Comparison of ENCODE assay signal across 12 cellular contexts in genomic region chr1:235651170-235651806, GRCh38. TPM values are rescaled to one million over a fixed set of nuclear protein-coding genes. Genes with fewer than 3 reads are reported as not detected.
A peak's percentile ranks its signal among the peaks of the same experiment; 100 is the strongest.
DNase-seq lines count a peak whose midpoint lies in the region; ATAC-seq and TF ChIP-seq lines count a peak whose summit lies in the region.
"Had no signal": no experiment of that assay in that cellular context is flagged by ENCODE, and none has a peak within 500 bp of the region (broad histone marks: within the 10 kb centered on the region; RNA-seq: fewer than 3 reads in every experiment).

No MANE protein-coding gene starts in this region.

- no peak overlapping the region for H2AK5ac ChIP-seq in IMR-90 (ENCODE audit: low read depth, low read length)

- H3K18ac ChIP-seq in IMR-90 (ENCODE audit: low read depth, low read length), result no peak overlapping the region

- no peaks in the 10 kb centered on the region for H3K36me3 Mint-ChIP-seq in endothelial cell (ENCODE audit: low read depth, unreplicated experiment)
- peaks cover 3% of the 10 kb centered on the region for H3K36me3 Mint-ChIP-seq in neural progenitor cell

- no peak overlapping the region for H3K56ac ChIP-seq in IMR-90 (ENCODE audit: extremely low read depth, insufficient read depth, low read length)

- H3K4ac ChIP-seq in IMR-90 (ENCODE audit: low read depth, low read length), result no peak overlapping the region

- TF ChIP-seq CTCF in IMR-90 (conservative IDR thresholded peaks at IDR 0.05; ENCODE audit: low read depth, low read length) (no peak), endothelial cell (IDR thresholded peaks at IDR 0.05; ENCODE audit: unreplicated experiment) (no peak), neural progenitor cell (IDR thresholded peaks at IDR 0.05) (no peak)

- no peak overlapping the region for H3K27ac ChIP-seq in IMR-90 (ENCODE audit: insufficient read depth, low read length)
- H3K27ac ChIP-seq in neural progenitor cell, result no peak overlapping the region
- H3K27ac ChIP-seq: 22Rv1 had no signal

- CTCF ChIA-PET in IMR-90 (lab: Yijun Ruan, JAX), result no interaction called here

- no peak overlapping the region; the same call in 1 of the 2 replicates for H3K4me2 ChIP-seq in IMR-90 (ENCODE audit: low read depth, low read length)
- H3K4me2 ChIP-seq in neural progenitor cell, result peak overlapping the region; percentile 94

- H4K20me1 ChIP-seq in IMR-90 (ENCODE audit: insufficient read depth, low read length), result 0 out of 2 replicates have a peak, but pooled peaks cover 3% of the 10 kb centered on the region
- peaks cover 28% of the 10 kb centered on the region for H4K20me1 ChIP-seq in neural progenitor cell (ENCODE audit: low read depth)

- no peak for TF ChIP-seq POLR2A in IMR-90 (IDR thresholded peaks at IDR 0.05; ENCODE audit: low read depth, low read length)

- peak overlapping the region; percentile 0; the same call in 1 of the 2 replicates for H3K23ac ChIP-seq in IMR-90 (ENCODE audit: low read depth, low read length)

- peak; percentile 29 for DNase-seq in NCI-H146 (lab: John Stamatoyannopoulos, UW)
- DNase-seq in NCI-H146 treated with DMSO at 0.1 percent for 48 hours (lab: John Stamatoyannopoulos, UW; ENCODE audit: unreplicated experiment), result no peak
- no peak for DNase-seq in IMR-90
- no peak for DNase-seq in endothelial cell (ENCODE audit: low spot score)
- no peak for DNase-seq in neural progenitor cell (ENCODE audit: low spot score)
- DNase-seq in NCI-H2081 treated with DMSO at 0.1 percent for 48 hours (lab: John Stamatoyannopoulos, UW), result no peak
- DNase-seq in NCI-H1930 (lab: John Stamatoyannopoulos, UW), result no peak
- DNase-seq: NCI-H446 treated with DMSO at 0.1 percent for 48 hours; stimulated activated naive CD4-positive, alpha-beta T cell treated with Interleukin-2 at 50 U/mL for 16 hours had no signal

- no peaks in the 10 kb centered on the region for H3K79me1 ChIP-seq in IMR-90 (ENCODE audit: low read depth in 1 of 2, low read length in 2 of 2)

- intact Hi-C loops in IMR-90 (cut with micrococcal nuclease), result no loop called here

- H3K4me3 Mint-ChIP-seq in endothelial cell (ENCODE audit: unreplicated experiment) (peak overlapping the region; percentile 86), neural progenitor cell (peak overlapping the region; percentile 84)

- H2BK5ac ChIP-seq in IMR-90 (ENCODE audit: low read depth, low read length, poor library complexity, severe bottlenecking), result no peak overlapping the region

- no peak overlapping the region for H3K9ac ChIP-seq in IMR-90 (ENCODE audit: low read depth, low read length)
- H3K9ac ChIP-seq in neural progenitor cell, result no peak overlapping the region

- H3K4me3 ChIP-seq in IMR-90 (ENCODE audit: insufficient read depth, low read depth, low read length), result no peak overlapping the region
- H3K4me3 ChIP-seq in neural progenitor cell, result peak overlapping the region; percentile 57

- H2AK9ac ChIP-seq in IMR-90 (replicated peaks; ENCODE audit: low read depth, low read length, poor library complexity), result no peak overlapping the region

- H3K27ac Mint-ChIP-seq in endothelial cell (ENCODE audit: unreplicated experiment) (no peak overlapping the region), neural progenitor cell (no peak overlapping the region)

- ATAC-seq in IMR-90 (ENCODE audit: low read depth) (no peak), GM18909 (IDR thresholded peaks at IDR 0.05; ENCODE audit: poor library complexity, unreplicated experiment) (no peak)

- TF ChIP-seq RAD21 in IMR-90 (IDR thresholded peaks at IDR 0.05; ENCODE audit: low read length), result no peak

- peaks cover 35% of the 10 kb centered on the region for H3F3A ChIP-seq in neural progenitor cell (ENCODE audit: low read depth)

- no peaks in the 10 kb centered on the region for H3K36me3 ChIP-seq in IMR-90 (ENCODE audit: control insufficient read depth, insufficient read depth, low read length)
- H3K36me3 ChIP-seq in neural progenitor cell, result no peaks in the 10 kb centered on the region

- dilution Hi-C loops in IMR-90 (cut with HindIII; ENCODE audit: low sequenced_read_pairs, unreplicated experiment), result no loop called here

- WGBS in IMR-90 (ENCODE audit: extremely low coverage in 2 of 2, insufficient read length in 1 of 2), 2 experiments, result 50% methylated on average over 1 of the region's 10 CpGs; no CpG with 5 or more reads in 1 of the 2 experiments

- H3K79me2 ChIP-seq in neural progenitor cell (ENCODE audit: low read depth), result peaks cover 12% of the 10 kb centered on the region

- H3K9me3 Mint-ChIP-seq in endothelial cell (ENCODE audit: unreplicated experiment) (no peaks in the 10 kb centered on the region), neural progenitor cell (peaks cover 16% of the 10 kb centered on the region)

- H3K9me3 ChIP-seq in IMR-90 (ENCODE audit: control insufficient read depth, insufficient read depth, low read length) (no peaks in the 10 kb centered on the region; the same call in none of the 2 replicates), neural progenitor cell (ENCODE audit: low read depth) (no peaks in the 10 kb centered on the region)

- POLR2A ChIA-PET in IMR-90 (lab: Charles Lee; ENCODE audit: unreplicated experiment), result no interaction called here

- no peak overlapping the region for H3K14ac ChIP-seq in IMR-90 (replicated peaks; ENCODE audit: low read depth, low read length)

- H3K4me1 ChIP-seq in IMR-90 (ENCODE audit: control insufficient read depth, insufficient read depth, low read length) (no peaks in the 10 kb centered on the region), neural progenitor cell (peaks cover 35% of the 10 kb centered on the region)

- H3K27me3 ChIP-seq in IMR-90 (ENCODE audit: control insufficient read depth, insufficient read depth, low read length) (peaks cover 34% of the 10 kb centered on the region), neural progenitor cell (peaks cover 43% of the 10 kb centered on the region)

- H2BK15ac ChIP-seq in IMR-90 (ENCODE audit: low read depth, low read length), result no peak overlapping the region

- H3K27me3 Mint-ChIP-seq in endothelial cell (ENCODE audit: unreplicated experiment), result peaks cover 12% of the 10 kb centered on the region
- peaks cover 27% of the 10 kb centered on the region for H3K27me3 Mint-ChIP-seq in neural progenitor cell (ENCODE audit: insufficient read depth, low read depth)

- H4K5ac ChIP-seq in IMR-90 (ENCODE audit: low read depth, low read length), result no peak overlapping the region

- in situ Hi-C loops in IMR-90 (cut with MboI; ENCODE audit: low sequenced_read_pairs), result no loop called here

- no peak overlapping the region for H2BK120ac ChIP-seq in IMR-90 (ENCODE audit: low read depth, low read length)

- H3K9me1 ChIP-seq in IMR-90 (ENCODE audit: insufficient read depth, low read length), result no peaks in the 10 kb centered on the region

- H2AFZ ChIP-seq in IMR-90 (replicated peaks; ENCODE audit: low read length, poor library complexity) (peak overlapping the region; percentile 75), neural progenitor cell (replicated peaks) (peak overlapping the region; percentile 78)

- H4K91ac ChIP-seq in IMR-90 (ENCODE audit: insufficient read depth, low read depth, low read length), result no peak overlapping the region

- no peak overlapping the region for H2BK20ac ChIP-seq in IMR-90 (ENCODE audit: low read depth, low read length)

- no TSS peak for BruUV-seq in IMR-90 (replicated peaks; lab: Mats Ljungman, UMichigan)

- H3K4me1 Mint-ChIP-seq in endothelial cell (ENCODE audit: unreplicated experiment) (peaks cover 16% of the 10 kb centered on the region), neural progenitor cell (peaks cover 22% of the 10 kb centered on the region)

- H4K8ac ChIP-seq in IMR-90 (ENCODE audit: low read depth in 2 of 2, low read length in 2 of 2), result no peak overlapping the region

TF ChIP-seq in IMR-90, 13 proteins besides CTCF, POLR2A, EP300 and RAD21:
- TF ChIP-seq BHLHE40 (IDR thresholded peaks at IDR 0.05; ENCODE audit: low read depth, low read length) (no peak), RFX5 (IDR thresholded peaks at IDR 0.05; ENCODE audit: low read depth, low read length) (no peak), RCOR1 (IDR thresholded peaks at IDR 0.05; ENCODE audit: insufficient replicate concordance, low read length) (no peak), SMC3 (IDR thresholded peaks at IDR 0.05; ENCODE audit: low read depth, low read length) (no peak), USF2 (IDR thresholded peaks at IDR 0.05; ENCODE audit: low read depth, low read length) (no peak), MXI1 (IDR thresholded peaks at IDR 0.05; ENCODE audit: borderline replicate concordance, low read depth, low read length) (no peak), MAZ (IDR thresholded peaks at IDR 0.05; ENCODE audit: borderline replicate concordance, low read depth, low read length) (no peak), FOS (IDR thresholded peaks at IDR 0.05; ENCODE audit: low read depth, low read length) (no peak), CHD1 (IDR thresholded peaks at IDR 0.05; ENCODE audit: low read depth, low read length) (no peak), MAFK (IDR thresholded peaks at IDR 0.05; ENCODE audit: low read depth, low read length) (no peak), CEBPB (IDR thresholded peaks at IDR 0.05; ENCODE audit: low read depth, low read length) (no peak), ELK1 (IDR thresholded peaks at IDR 0.05; ENCODE audit: borderline replicate concordance, low read depth, low read length) (no peak), NFE2L2 (IDR thresholded peaks at IDR 0.05; ENCODE audit: low read depth, low read length) (no peak)

RNA-seq across cellular contexts. Expression of gene GNG4, which starts 1.7 kb away (rescaled TPM):
- total RNA-seq in IMR-90 (2012; rRNA removed), result 0.18 and 0.28 TPM in 2 replicates
- 0.29 and 0.33 TPM in 2 replicates for polyA plus RNA-seq in IMR-90 (2012; rRNA removed)
- polyA plus RNA-seq in IMR-90 (2012; cell fraction: cytosol; rRNA removed), result 0.21 and 0.23 TPM in 2 replicates
- 0.02 and 0.08 TPM in 2 replicates for polyA plus RNA-seq in IMR-90 (2012; cell fraction: nucleus; rRNA removed; ENCODE audit: low replicate concordance)
- total RNA-seq in endothelial cell (ENCODE audit: unreplicated experiment), result 1.8 TPM
- 14.9 and 20.7 TPM in 2 replicates for total RNA-seq in neural progenitor cell (ENCODE audit: low replicate concordance)
- total RNA-seq: myocyte had no signal
